In the genomic region with DNA sequence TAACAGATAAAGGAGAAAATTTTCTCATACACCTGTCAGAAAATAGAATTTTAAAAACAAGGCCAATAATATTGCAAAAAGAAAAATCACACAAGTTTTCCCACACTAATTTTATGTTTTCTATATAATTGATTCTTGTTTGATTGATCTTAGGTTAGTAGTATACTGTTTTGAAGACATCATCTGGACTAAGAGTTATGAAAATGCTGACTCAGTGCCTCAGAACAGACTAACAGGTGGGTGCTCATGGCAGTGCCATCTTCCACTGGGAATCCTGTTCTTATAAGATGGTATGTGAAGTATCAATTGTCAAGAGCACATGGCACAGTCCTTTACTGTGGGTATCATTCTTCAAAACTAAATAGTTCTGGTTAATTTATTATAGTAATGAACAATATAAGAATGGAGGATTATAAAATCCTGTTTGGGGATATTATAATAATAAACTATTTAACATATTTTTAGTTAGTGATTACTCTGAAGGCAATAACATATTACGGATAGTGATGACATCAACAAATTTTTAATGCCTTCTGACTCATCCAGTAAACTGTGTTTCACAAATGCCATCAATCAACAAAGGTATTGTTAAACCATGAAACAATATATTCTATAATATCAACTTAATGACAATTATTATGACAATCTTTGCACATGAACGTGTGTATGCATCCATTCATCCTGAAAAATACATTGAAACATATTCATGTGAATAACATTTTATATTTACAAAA, we compare ENCODE assay signal across 7 cellular contexts.
"Had no signal": no experiment of that assay in that cellular context is flagged by ENCODE, and none has a peak within 500 bp of the region (broad histone marks: within the 10 kb centered on the region; RNA-seq: fewer than 3 reads in every experiment).

No MANE protein-coding gene starts in this region.

- H3K4me3 ChIP-seq: GM23338 had no signal

- DNase-seq: H9, HCEC 1CT, KG1 had no signal

- H2AFZ ChIP-seq: GM23338 had no signal

- ATAC-seq: GM23338 had no signal

- FAIRE-seq: H1, H54, HTR-8/SVneo had no signal

- H3K4me2 ChIP-seq: GM23338 had no signal
